1 cellular context compared by ENCODE assay signal in genomic region chr9:120388000-120388855, GRCh38.
TF ChIP-seq lines count a peak whose summit lies in the region.

No MANE protein-coding gene starts in this region.

TF ChIP-seq in SK-N-SH, 30 proteins besides CTCF, POLR2A, EP300 and RAD21:
- TF ChIP-seq REST (IDR thresholded peaks at IDR 0.05; ENCODE audit: low read depth, low read length) (0 out of 2 replicates have a peak, but pooled peaks have one; percentile 48), PBX3 (IDR thresholded peaks at IDR 0.05) (no peak), TAF1 (IDR thresholded peaks at IDR 0.05; ENCODE audit: borderline replicate concordance, low read depth, low read length) (no peak), MAX (IDR thresholded peaks at IDR 0.05; ENCODE audit: low read depth) (no peak), MEF2A (IDR thresholded peaks at IDR 0.05; ENCODE audit: borderline replicate concordance, low read depth) (no peak)
